In genomic region chr3:135107043-135107442, GRCh38 we compare ENCODE assay signal across 16 cellular contexts.
DNase-seq lines count a peak whose midpoint lies in the region; ATAC-seq and TF ChIP-seq lines count a peak whose summit lies in the region.
"Had no signal": no experiment of that assay in that cellular context is flagged by ENCODE, and none has a peak within 500 bp of the region (broad histone marks: within the 10 kb centered on the region; RNA-seq: fewer than 3 reads in every experiment).

No MANE protein-coding gene starts in this region.

- DNase-seq in NCI-H146 (lab: John Stamatoyannopoulos, UW) (peak; percentile 46), NCI-H146 treated with DMSO at 0.1 percent for 48 hours (lab: John Stamatoyannopoulos, UW; ENCODE audit: unreplicated experiment) (no peak), G401 (ENCODE audit: low spot score) (peak; percentile 59), esophagus muscularis mucosa (ENCODE audit: extremely low spot score) (no peak)
- no peak for DNase-seq in activated CD8-positive, alpha-beta T cell treated with anti-CD3 and anti-CD28 coated beads for 36 hours
- DNase-seq: CD4-positive, alpha-beta T cell; CD8-positive, alpha-beta T cell; DMS79 treated with DMSO at 0.1 percent for 48 hours; GDM1 had no signal

- no peak for ATAC-seq in activated CD8-positive, alpha-beta T cell treated with anti-CD3 and anti-CD28 coated beads for 36 hours
- ATAC-seq: CD8-positive, alpha-beta T cell; GM12878 had no signal

- TF ChIP-seq CTCF in 22Rv1 (IDR thresholded peaks at IDR 0.05) (no peak), esophagus muscularis mucosa (IDR thresholded peaks at IDR 0.05) (no peak)
- no peak for TF ChIP-seq CTCF in activated CD8-positive, alpha-beta T cell treated with anti-CD3 and anti-CD28 coated beads for 36 hours (IDR thresholded peaks at IDR 0.05)

- no peaks in the 10 kb centered on the region for H3K9me3 Mint-ChIP-seq in activated CD8-positive, alpha-beta T cell treated with anti-CD3 and anti-CD28 coated beads for 36 hours
- H3K9me3 Mint-ChIP-seq: CD4-positive, alpha-beta T cell; CD8-positive, alpha-beta T cell had no signal

- H3K9me3 ChIP-seq in esophagus muscularis mucosa, result no peaks in the 10 kb centered on the region
- H3K9me3 ChIP-seq: A549; BLaER1 treated with 17β-estradiol and CSF1 and Interleukin-3, amounts not matched to agents 10 nM and 100 nM; Caco-2 had no signal

- in situ Hi-C loops in G401 (cut with HindIII; ENCODE audit: low sequenced_read_pairs), result no loop called here

- H3K27me3 Mint-ChIP-seq in activated CD8-positive, alpha-beta T cell treated with anti-CD3 and anti-CD28 coated beads for 36 hours, result no peaks in the 10 kb centered on the region
- H3K27me3 Mint-ChIP-seq: CD4-positive, alpha-beta T cell had no signal

- no peaks in the 10 kb centered on the region for H3K36me3 Mint-ChIP-seq in activated CD8-positive, alpha-beta T cell treated with anti-CD3 and anti-CD28 coated beads for 36 hours (ENCODE audit: low read depth)
- H3K36me3 Mint-ChIP-seq: CD8-positive, alpha-beta T cell had no signal

- peaks cover 0 to 4% (median 0%) of the 10 kb centered on the region in 4 donors for H3K36me3 ChIP-seq in esophagus muscularis mucosa
- H3K36me3 ChIP-seq: BLaER1 treated with 17β-estradiol and CSF1 and Interleukin-3, amounts not matched to agents 10 nM and 100 nM had no signal

- TF ChIP-seq EP300 in esophagus muscularis mucosa (IDR thresholded peaks at IDR 0.05), result no peak

- H3K4me3 ChIP-seq in esophagus muscularis mucosa, result no peak overlapping the region
- H3K4me3 ChIP-seq: A549; BLaER1 treated with 17β-estradiol and CSF1 and Interleukin-3, amounts not matched to agents 10 nM and 100 nM; GM12878 had no signal

- no peak for TF ChIP-seq POLR2A in esophagus muscularis mucosa (IDR thresholded peaks at IDR 0.05; ENCODE audit: low read depth)

- WGBS in esophagus muscularis mucosa, result 65% methylated on average over 2 of the region's 2 CpGs

- intact Hi-C loops in activated CD8-positive, alpha-beta T cell treated with anti-CD3 and anti-CD28 coated beads for 36 hours (cut with micrococcal nuclease), result no loop called here
- intact Hi-C loops in esophagus muscularis mucosa (cut with DNase I), result no loop called here

- H3K4me1 ChIP-seq in esophagus muscularis mucosa, result no peaks in the 10 kb centered on the region
- H3K4me1 ChIP-seq: A549; BLaER1 treated with 17β-estradiol and CSF1 and Interleukin-3, amounts not matched to agents 10 nM and 100 nM had no signal

- POLR2A ChIA-PET in activated CD8-positive, alpha-beta T cell treated with anti-CD3 and anti-CD28 coated beads for 36 hours (lab: Charles Lee), result no interaction called here

- H3K27ac Mint-ChIP-seq in activated CD8-positive, alpha-beta T cell treated with anti-CD3 and anti-CD28 coated beads for 36 hours, result no peak overlapping the region
- H3K27ac Mint-ChIP-seq: B cell; CD4-positive, alpha-beta T cell; CD8-positive, alpha-beta T cell had no signal

- no peaks in the 10 kb centered on the region for H3K4me1 Mint-ChIP-seq in activated CD8-positive, alpha-beta T cell treated with anti-CD3 and anti-CD28 coated beads for 36 hours (ENCODE audit: low read depth)
- H3K4me1 Mint-ChIP-seq: B cell had no signal

- H3K27me3 ChIP-seq in esophagus muscularis mucosa, result no peaks in the 10 kb centered on the region
- H3K27me3 ChIP-seq: BLaER1 treated with 17β-estradiol and CSF1 and Interleukin-3, amounts not matched to agents 10 nM and 100 nM had no signal

- CTCF ChIA-PET in activated CD8-positive, alpha-beta T cell treated with anti-CD3 and anti-CD28 coated beads for 36 hours (lab: Charles Lee), result no interaction called here

- no peak overlapping the region for H3K4me3 Mint-ChIP-seq in activated CD8-positive, alpha-beta T cell treated with anti-CD3 and anti-CD28 coated beads for 36 hours
- H3K4me3 Mint-ChIP-seq: B cell; CD4-positive, alpha-beta T cell; CD8-positive, alpha-beta T cell had no signal

- H3K27ac ChIP-seq in 22Rv1 (peak overlapping the region; percentile 75), esophagus muscularis mucosa (replicated peaks in 1 of 4) (no peak overlapping the region)
- H3K27ac ChIP-seq: A549; BLaER1 treated with 17β-estradiol and CSF1 and Interleukin-3, amounts not matched to agents 10 nM and 100 nM; C4-2B had no signal

Comparison
In these comparisons a context has a peak if more than half of its experiments do, and no peak if none do; other contexts are left out.
1. DNase-seq: peak in NCI-H146 (single experiment) and G401 (single experiment); none in NCI-H146 treated with DMSO at 0.1 percent for 48 hours (single experiment), activated CD8-positive, alpha-beta T cell treated with anti-CD3 and anti-CD28 coated beads for 36 hours (single experiment) and esophagus muscularis mucosa (single experiment).